ENCODE assay signal across 9 cellular contexts in genomic region chr1:160401487-160401805, GRCh38. TPM values are rescaled to one million over a fixed set of nuclear protein-coding genes. Genes with fewer than 3 reads are reported as not detected.
A peak's percentile ranks its signal among the peaks of the same experiment; 100 is the strongest.
DNase-seq lines count a peak whose midpoint lies in the region; ATAC-seq, FAIRE-seq and TF ChIP-seq lines count a peak whose summit lies in the region.
"Had no signal": no experiment of that assay in that cellular context is flagged by ENCODE, and none has a peak within 500 bp of the region (broad histone marks: within the 10 kb centered on the region; RNA-seq: fewer than 3 reads in every experiment).

No MANE protein-coding gene starts in this region.

- no peaks in the 10 kb centered on the region for H3K36me3 Mint-ChIP-seq in activated naive CD8-positive, alpha-beta T cell
- H3K36me3 Mint-ChIP-seq in stimulated activated naive B cell treated with anti-CD40 and anti-IgM and Interleukin-4, amounts not matched to agents 10 μg/mL and 1 μg/mL and 100 μg/mL, for 72 hours = no peaks in the 10 kb centered on the region
- H3K36me3 Mint-ChIP-seq in activated T-helper 2 cell treated with anti-CD3 and anti-CD28 coated beads, Interferon-gamma antibody, Interleukin-2, Interleukin-4, amounts not matched to agents 10 μg/mL and 5 μg/mL and 100 μg/mL, durations not matched to agents 14 hours and 24 hours and 36 hours (ENCODE audit: low read depth) = no peaks in the 10 kb centered on the region

- no peak for TF ChIP-seq CTCF in kidney (IDR thresholded peaks at IDR 0.05; ENCODE audit: borderline replicate concordance, extremely low read depth, insufficient read depth)

- peak overlapping the region; percentile 88 for H3K4me3 ChIP-seq in HUES6 (ENCODE audit: low read depth, low read length)
- H3K4me3 ChIP-seq in kidney (ENCODE audit: low read length in 2 of 2) = peak overlapping the region; percentile 57 to 64

- no peak overlapping the region for H3K27ac Mint-ChIP-seq in activated naive CD8-positive, alpha-beta T cell
- H3K27ac Mint-ChIP-seq in stimulated activated naive B cell treated with anti-CD40 and anti-IgM and Interleukin-4, amounts not matched to agents 10 μg/mL and 1 μg/mL and 100 μg/mL, for 72 hours = no peak overlapping the region
- no peak overlapping the region for H3K27ac Mint-ChIP-seq in activated T-helper 2 cell treated with anti-CD3 and anti-CD28 coated beads, Interferon-gamma antibody, Interleukin-2, Interleukin-4, amounts not matched to agents 10 μg/mL and 5 μg/mL and 100 μg/mL, durations not matched to agents 14 hours and 24 hours and 36 hours

- intact Hi-C loops in kidney (cut with DNase I) = no loop called here
- intact Hi-C loops in activated T-helper 2 cell treated with anti-CD3 and anti-CD28 coated beads, Interferon-gamma antibody, Interleukin-2, Interleukin-4, amounts not matched to agents 10 μg/mL and 5 μg/mL and 100 μg/mL, durations not matched to agents 14 hours and 24 hours and 36 hours (cut with micrococcal nuclease) = no loop called here

- in situ Hi-C loops in ACHN (cut with HindIII; ENCODE audit: low pct_ligation_motif_present, low pct_unique_long_range_greater_than_20kb, low sequenced_read_pairs) = no loop called here

- H3K27ac ChIP-seq in HUES6 (ENCODE audit: low read depth, low read length) = no peak overlapping the region
- no peak overlapping the region for H3K27ac ChIP-seq in kidney (ENCODE audit: low read depth in 2 of 2, low read length in 2 of 2)
- H3K27ac ChIP-seq: tibial artery had no signal

- H3K4me3 Mint-ChIP-seq in activated naive CD8-positive, alpha-beta T cell = peak overlapping the region; percentile 80
- peak overlapping the region; percentile 55 to 83 for H3K4me3 Mint-ChIP-seq in stimulated activated naive B cell treated with anti-CD40 and anti-IgM and Interleukin-4, amounts not matched to agents 10 μg/mL and 1 μg/mL and 100 μg/mL, for 72 hours
- H3K4me3 Mint-ChIP-seq in activated T-helper 2 cell treated with anti-CD3 and anti-CD28 coated beads, Interferon-gamma antibody, Interleukin-2, Interleukin-4, amounts not matched to agents 10 μg/mL and 5 μg/mL and 100 μg/mL, durations not matched to agents 14 hours and 24 hours and 36 hours (ENCODE audit: low read depth) = no peak overlapping the region

- DNase-seq in kidney (no peak), ACHN (no peak)
- DNase-seq in stimulated activated naive B cell treated with anti-CD40 and anti-IgM and Interleukin-4, amounts not matched to agents 10 μg/mL and 1 μg/mL and 100 μg/mL, for 72 hours = no peak
- no peak for DNase-seq in activated T-helper 2 cell treated with anti-CD3 and anti-CD28 coated beads, Interferon-gamma antibody, Interleukin-2, Interleukin-4, amounts not matched to agents 10 μg/mL and 5 μg/mL and 100 μg/mL, durations not matched to agents 14 hours and 24 hours and 36 hours (ENCODE audit: low spot score)
- DNase-seq: PC-3, tibial artery had no signal

- peaks cover 11% of the 10 kb centered on the region for H3K4me1 Mint-ChIP-seq in activated naive CD8-positive, alpha-beta T cell (ENCODE audit: low read depth)
- H3K4me1 Mint-ChIP-seq in stimulated activated naive B cell treated with anti-CD40 and anti-IgM and Interleukin-4, amounts not matched to agents 10 μg/mL and 1 μg/mL and 100 μg/mL, for 72 hours = peaks cover 21 to 31% of the 10 kb centered on the region in 2 donors
- H3K4me1 Mint-ChIP-seq in activated T-helper 2 cell treated with anti-CD3 and anti-CD28 coated beads, Interferon-gamma antibody, Interleukin-2, Interleukin-4, amounts not matched to agents 10 μg/mL and 5 μg/mL and 100 μg/mL, durations not matched to agents 14 hours and 24 hours and 36 hours (ENCODE audit: low read depth) = no peaks in the 10 kb centered on the region

- H3K4me1 ChIP-seq in HUES6 (ENCODE audit: control insufficient read depth, insufficient read depth, low read length) (peaks cover 65% of the 10 kb centered on the region), kidney (ENCODE audit: control insufficient read depth in 1 of 2, insufficient read depth in 1 of 2, low read depth in 1 of 2, low read length in 2 of 2) (peaks cover 4 to 14% of the 10 kb centered on the region in 2 donors)

- no peak for FAIRE-seq in kidney (lab: Jason Lieb, UNC)

- H3K36me3 ChIP-seq in HUES6 (ENCODE audit: control insufficient read depth, insufficient read depth, low read length) (no peaks in the 10 kb centered on the region), kidney (ENCODE audit: control insufficient read depth in 1 of 2, insufficient read depth in 2 of 2, low read length in 2 of 2) (no peaks in the 10 kb centered on the region)
- H3K36me3 ChIP-seq: tibial artery had no signal

- peaks cover 5% of the 10 kb centered on the region for H3K27me3 Mint-ChIP-seq in activated naive CD8-positive, alpha-beta T cell
- H3K27me3 Mint-ChIP-seq in stimulated activated naive B cell treated with anti-CD40 and anti-IgM and Interleukin-4, amounts not matched to agents 10 μg/mL and 1 μg/mL and 100 μg/mL, for 72 hours = peaks cover 7 to 10% of the 10 kb centered on the region in 2 donors
- H3K27me3 Mint-ChIP-seq in activated T-helper 2 cell treated with anti-CD3 and anti-CD28 coated beads, Interferon-gamma antibody, Interleukin-2, Interleukin-4, amounts not matched to agents 10 μg/mL and 5 μg/mL and 100 μg/mL, durations not matched to agents 14 hours and 24 hours and 36 hours (ENCODE audit: low read depth) = peaks cover 48% of the 10 kb centered on the region

- no peaks in the 10 kb centered on the region for H3K9me3 Mint-ChIP-seq in activated naive CD8-positive, alpha-beta T cell (ENCODE audit: low read depth)
- no peaks in the 10 kb centered on the region for H3K9me3 Mint-ChIP-seq in stimulated activated naive B cell treated with anti-CD40 and anti-IgM and Interleukin-4, amounts not matched to agents 10 μg/mL and 1 μg/mL and 100 μg/mL, for 72 hours
- H3K9me3 Mint-ChIP-seq in activated T-helper 2 cell treated with anti-CD3 and anti-CD28 coated beads, Interferon-gamma antibody, Interleukin-2, Interleukin-4, amounts not matched to agents 10 μg/mL and 5 μg/mL and 100 μg/mL, durations not matched to agents 14 hours and 24 hours and 36 hours = no peaks in the 10 kb centered on the region

- H3K9me3 ChIP-seq in HUES6 (ENCODE audit: control insufficient read depth, insufficient read depth, low read depth, low read length) (no peaks in the 10 kb centered on the region), kidney (ENCODE audit: control insufficient read depth in 1 of 2, low read length in 2 of 2) (no peaks in the 10 kb centered on the region)
- H3K9me3 ChIP-seq: tibial artery had no signal

- no peak for ATAC-seq in stimulated activated naive B cell treated with anti-CD40 and anti-IgM and Interleukin-4, amounts not matched to agents 10 μg/mL and 1 μg/mL and 100 μg/mL, for 72 hours (replicated peaks)
- ATAC-seq in HG03280 (IDR thresholded peaks at IDR 0.05; ENCODE audit: unreplicated experiment) = no peak
- ATAC-seq: PC-3 had no signal

- no peaks in the 10 kb centered on the region for H3K27me3 ChIP-seq in HUES6 (ENCODE audit: control insufficient read depth, insufficient read depth, low read length)

- peak overlapping the region; percentile 75 for H3K9ac ChIP-seq in HUES6 (ENCODE audit: low read length)
- H3K9ac ChIP-seq in kidney (ENCODE audit: low read length in 2 of 2) = peak overlapping the region in 1 of 2 donors; percentile 55

RNA-seq across cellular contexts. Expression of gene VANGL2, which starts 1.1 kb away (rescaled TPM):
- total RNA-seq in kidney = 8.1 TPM
- polyA plus RNA-seq in kidney (ENCODE audit: insufficient read depth, low read depth, low replicate concordance) = 3.8 TPM
- not detected in 2 replicates for total RNA-seq in activated T-helper 2 cell treated with anti-CD3 and anti-CD28 coated beads, Interferon-gamma antibody, Interleukin-2, Interleukin-4, amounts not matched to agents 10 μg/mL and 5 μg/mL and 100 μg/mL, durations not matched to agents 14 hours and 24 hours and 36 hours

RNA-seq across cellular contexts. Expression of gene NHLH1, which starts 34.6 kb away (rescaled TPM):
- 0.09 TPM for total RNA-seq in kidney
- polyA plus RNA-seq in kidney (ENCODE audit: insufficient read depth, low read depth, low replicate concordance) = not detected
- 0.30 and 0.32 TPM in 2 replicates for total RNA-seq in activated T-helper 2 cell treated with anti-CD3 and anti-CD28 coated beads, Interferon-gamma antibody, Interleukin-2, Interleukin-4, amounts not matched to agents 10 μg/mL and 5 μg/mL and 100 μg/mL, durations not matched to agents 14 hours and 24 hours and 36 hours
- total RNA-seq: PC-3 had no signal

RNA-seq across cellular contexts. Expression of gene NCSTN, which starts 58.3 kb away (rescaled TPM):
- total RNA-seq in kidney = 109 TPM
- polyA plus RNA-seq in kidney (ENCODE audit: insufficient read depth, low read depth, low replicate concordance) = 73.9 TPM
- 65.3 and 72.4 TPM in 2 replicates for total RNA-seq in activated T-helper 2 cell treated with anti-CD3 and anti-CD28 coated beads, Interferon-gamma antibody, Interleukin-2, Interleukin-4, amounts not matched to agents 10 μg/mL and 5 μg/mL and 100 μg/mL, durations not matched to agents 14 hours and 24 hours and 36 hours

RNA-seq across cellular contexts. Expression of gene COPA, which starts 58.4 kb away (rescaled TPM):
- total RNA-seq in kidney = 160 TPM
- polyA plus RNA-seq in kidney (ENCODE audit: insufficient read depth, low read depth, low replicate concordance) = 50.1 TPM
- total RNA-seq in activated T-helper 2 cell treated with anti-CD3 and anti-CD28 coated beads, Interferon-gamma antibody, Interleukin-2, Interleukin-4, amounts not matched to agents 10 μg/mL and 5 μg/mL and 100 μg/mL, durations not matched to agents 14 hours and 24 hours and 36 hours = 153 and 154 TPM in 2 replicates
